1 cellular context compared by ENCODE assay signal in genomic region chr13:51364404-51365008, GRCh38.
TF ChIP-seq lines count a peak whose summit lies in the region.

No MANE protein-coding gene starts in this region.

TF ChIP-seq in HepG2, 621 proteins besides CTCF, POLR2A, EP300 and RAD21 (continued from another document):
- TF ChIP-seq BATF2 (CRISPR knock-in tag; IDR thresholded peaks at IDR 0.05) (no peak), DMTF1 (CRISPR knock-in tag; IDR thresholded peaks at IDR 0.05) (no peak), RBM22 (optimal IDR thresholded peaks at IDR 0.05; ENCODE audit: low read length) (peak; percentile 89)
